25 cellular contexts compared by ENCODE assay signal in the genomic region with DNA sequence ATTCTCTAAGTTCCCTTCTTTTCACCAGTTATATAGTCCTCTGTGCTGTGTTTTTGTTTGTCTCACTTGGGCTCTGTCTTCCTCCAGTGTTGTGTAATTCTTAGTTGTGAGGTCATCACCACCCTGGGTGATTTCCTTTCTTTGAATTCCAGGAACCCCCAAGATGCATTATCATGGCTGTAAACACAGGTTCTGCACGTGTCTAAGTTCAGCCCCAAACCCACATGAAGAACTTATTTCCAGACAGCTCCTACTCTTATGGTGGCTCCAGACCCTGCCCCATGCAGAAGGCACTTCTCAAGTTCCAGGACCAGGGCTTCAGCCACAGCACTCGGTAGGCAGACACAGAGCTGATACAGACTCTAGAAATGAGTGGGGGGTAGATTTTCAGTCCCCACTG.
DNase-seq lines count a peak whose midpoint lies in the region; ATAC-seq, FAIRE-seq and TF ChIP-seq lines count a peak whose summit lies in the region.
"Had no signal": no experiment of that assay in that cellular context is flagged by ENCODE, and none has a peak within 500 bp of the region (broad histone marks: within the 10 kb centered on the region; RNA-seq: fewer than 3 reads in every experiment).

No MANE protein-coding gene starts in this region.

- WGBS in small intestine, 3 donors, result 43 to 59% (median 44%) methylated on average over 2 of the region's 2 CpGs

- H3K27me3 Mint-ChIP-seq in activated CD4-positive, alpha-beta T cell treated with anti-CD3 and anti-CD28 coated beads for 36 hours, result no peaks in the 10 kb centered on the region
- no peaks in the 10 kb centered on the region for H3K27me3 Mint-ChIP-seq in CD8-positive, alpha-beta T cell (ENCODE audit: low read depth)
- peaks cover 0 to 2% of the 10 kb centered on the region in 2 donors for H3K27me3 Mint-ChIP-seq in T-cell
- H3K27me3 Mint-ChIP-seq in endothelial cell (ENCODE audit: unreplicated experiment), result peaks cover 6% of the 10 kb centered on the region
- H3K27me3 Mint-ChIP-seq in glutamatergic neuron (ENCODE audit: unreplicated experiment), result peaks cover 5% of the 10 kb centered on the region
- H3K27me3 Mint-ChIP-seq: dendritic cell treated with granulocyte-macrophage colony-stimulating factor and Interleukin-4, amounts not matched to agents 40 ng/mL and 50 ng/mL, for 4 days had no signal

- intact Hi-C loops in activated CD4-positive, alpha-beta T cell treated with anti-CD3 and anti-CD28 coated beads for 36 hours (cut with DNase I, micrococcal nuclease), result no loop called here
- intact Hi-C loops in CD8-positive, alpha-beta T cell (cut with DNase I, micrococcal nuclease), result no loop called here

- no peaks in the 10 kb centered on the region for H3K36me3 Mint-ChIP-seq in activated CD4-positive, alpha-beta T cell treated with anti-CD3 and anti-CD28 coated beads for 36 hours (ENCODE audit: low read depth)
- no peaks in the 10 kb centered on the region for H3K36me3 Mint-ChIP-seq in CD8-positive, alpha-beta T cell
- no peaks in the 10 kb centered on the region for H3K36me3 Mint-ChIP-seq in T-cell
- H3K36me3 Mint-ChIP-seq in endothelial cell (ENCODE audit: low read depth, unreplicated experiment), result no peaks in the 10 kb centered on the region
- H3K36me3 Mint-ChIP-seq in glutamatergic neuron (ENCODE audit: unreplicated experiment), result no peaks in the 10 kb centered on the region
- H3K36me3 Mint-ChIP-seq: immature natural killer cell had no signal

- POLR2A ChIA-PET in activated CD4-positive, alpha-beta T cell treated with anti-CD3 and anti-CD28 coated beads for 36 hours (lab: Charles Lee), result no interaction called here
- POLR2A ChIA-PET in CD8-positive, alpha-beta T cell (lab: Charles Lee), result no interaction called here
- POLR2A ChIA-PET in T-cell (lab: Charles Lee), result no interaction called here

- peaks cover 11% of the 10 kb centered on the region for H3K4me1 ChIP-seq in CD8-positive, alpha-beta T cell (ENCODE audit: insufficient read depth, low read length)
- no peaks in the 10 kb centered on the region for H3K4me1 ChIP-seq in small intestine (ENCODE audit: control insufficient read depth in 2 of 2, insufficient read depth in 1 of 2, low read depth in 1 of 2, low read length in 1 of 2)
- H3K4me1 ChIP-seq: BE2C, spleen, upper lobe of right lung had no signal

- peak overlapping the region; percentile 5 for H3K27ac Mint-ChIP-seq in activated CD4-positive, alpha-beta T cell treated with anti-CD3 and anti-CD28 coated beads for 36 hours
- peak overlapping the region; percentile 49 for H3K27ac Mint-ChIP-seq in CD8-positive, alpha-beta T cell
- H3K27ac Mint-ChIP-seq in T-cell, result peak overlapping the region; percentile 11 to 29
- H3K27ac Mint-ChIP-seq in endothelial cell (ENCODE audit: unreplicated experiment), result peak overlapping the region; percentile 28
- no peak overlapping the region for H3K27ac Mint-ChIP-seq in glutamatergic neuron (ENCODE audit: unreplicated experiment)
- H3K27ac Mint-ChIP-seq: dendritic cell treated with granulocyte-macrophage colony-stimulating factor and Interleukin-4, amounts not matched to agents 40 ng/mL and 50 ng/mL, for 4 days had no signal

- peak; percentile 70 for ATAC-seq in activated CD4-positive, alpha-beta T cell treated with anti-CD3 and anti-CD28 coated beads for 36 hours
- peak; percentile 51 for ATAC-seq in CD8-positive, alpha-beta T cell
- peak; percentile 34 to 94 (median 53) for ATAC-seq in T-cell (replicated peaks in 1 of 4)
- ATAC-seq: HCT116, heart right ventricle, left ventricle myocardium superior, upper lobe of right lung had no signal

- CTCF ChIA-PET in activated CD4-positive, alpha-beta T cell treated with anti-CD3 and anti-CD28 coated beads for 36 hours (lab: Charles Lee), result no interaction called here
- CTCF ChIA-PET in CD8-positive, alpha-beta T cell (lab: Charles Lee), result no interaction called here
- CTCF ChIA-PET in T-cell (lab: Charles Lee), result no interaction called here

- H3K4me3 ChIP-seq in CD8-positive, alpha-beta T cell (ENCODE audit: low read depth, low read length), result no peak overlapping the region
- no peak overlapping the region for H3K4me3 ChIP-seq in small intestine (ENCODE audit: low read depth in 1 of 2, low read length in 2 of 2)
- H3K4me3 ChIP-seq: heart right ventricle, spleen, upper lobe of right lung had no signal

- peak; percentile 8 for DNase-seq in activated CD4-positive, alpha-beta T cell treated with anti-CD3 and anti-CD28 coated beads for 36 hours
- no peak for DNase-seq in activated CD4-positive, alpha-beta T cell treated with anti-CD3 and anti-CD28 coated beads, Interleukin-2, amount 50 U/mL, for 4 hours
- no peak for DNase-seq in CD8-positive, alpha-beta T cell
- DNase-seq in T-cell (peak in 5 of 34 experiments; percentile 0 to 4 (median 2)), endothelial cell (ENCODE audit: low spot score) (no peak), small intestine (no peak), hypothalamus (lab: John Stamatoyannopoulos, UW) (no peak), glutamatergic neuron (no peak)
- DNase-seq: activated CD4-positive, alpha-beta T cell treated with anti-CD3 and anti-CD28 coated beads for 48 hours; activated T-cell treated with anti-CD3 and anti-CD28 coated beads, Interleukin-2, amount 50 U/mL, for 1 hour; BE2C; heart right ventricle; immature natural killer cell; left ventricle myocardium superior; NCI-H1417 treated with DMSO at 0.1 percent for 48 hours; NCI-H2171; NCI-H526; spleen; stimulated activated CD4-positive, alpha-beta T cell treated with anti-CD3 and anti-CD28 coated beads, Interleukin-4, amount 100 ng/mL, for 4 hours; upper lobe of right lung had no signal

- H3K4me1 Mint-ChIP-seq in activated CD4-positive, alpha-beta T cell treated with anti-CD3 and anti-CD28 coated beads for 36 hours, result peaks cover 18% of the 10 kb centered on the region
- peaks cover 26% of the 10 kb centered on the region for H3K4me1 Mint-ChIP-seq in CD8-positive, alpha-beta T cell (ENCODE audit: low read depth)
- H3K4me1 Mint-ChIP-seq in T-cell (peaks cover 19 to 51% (median 22%) of the 10 kb centered on the region in 3 donors), endothelial cell (ENCODE audit: unreplicated experiment) (peaks cover 4% of the 10 kb centered on the region), glutamatergic neuron (ENCODE audit: low read depth, unreplicated experiment) (no peaks in the 10 kb centered on the region)

- H3K36me3 ChIP-seq in CD8-positive, alpha-beta T cell (ENCODE audit: insufficient read depth, low read length), result no peaks in the 10 kb centered on the region
- no peaks in the 10 kb centered on the region for H3K36me3 ChIP-seq in small intestine (ENCODE audit: control insufficient read depth in 2 of 2, insufficient read depth in 2 of 2, low read length in 2 of 2)
- H3K36me3 ChIP-seq: BE2C, heart right ventricle, spleen, upper lobe of right lung had no signal

- no peaks in the 10 kb centered on the region for H3K27me3 ChIP-seq in CD8-positive, alpha-beta T cell (ENCODE audit: insufficient read depth, low read length)
- no peaks in the 10 kb centered on the region for H3K27me3 ChIP-seq in small intestine (ENCODE audit: control insufficient read depth in 2 of 2, insufficient read depth in 2 of 2, low read length in 2 of 2)
- H3K27me3 ChIP-seq: BE2C, spleen had no signal

- no peak overlapping the region for H3K4me3 Mint-ChIP-seq in activated CD4-positive, alpha-beta T cell treated with anti-CD3 and anti-CD28 coated beads for 36 hours
- H3K4me3 Mint-ChIP-seq in CD8-positive, alpha-beta T cell, result no peak overlapping the region
- H3K4me3 Mint-ChIP-seq in T-cell, result no peak overlapping the region
- H3K4me3 Mint-ChIP-seq in endothelial cell (ENCODE audit: unreplicated experiment), result no peak overlapping the region
- no peak overlapping the region for H3K4me3 Mint-ChIP-seq in glutamatergic neuron (ENCODE audit: unreplicated experiment)
- H3K4me3 Mint-ChIP-seq: dendritic cell treated with granulocyte-macrophage colony-stimulating factor and Interleukin-4, amounts not matched to agents 40 ng/mL and 50 ng/mL, for 4 days; immature natural killer cell had no signal

- no peaks in the 10 kb centered on the region for H3K9me3 ChIP-seq in CD8-positive, alpha-beta T cell (ENCODE audit: low read length)
- H3K9me3 ChIP-seq in small intestine (ENCODE audit: control insufficient read depth, low read depth), result no peaks in the 10 kb centered on the region
- H3K9me3 ChIP-seq: BE2C, heart right ventricle, spleen, upper lobe of right lung had no signal

- FAIRE-seq in small intestine (lab: Jason Lieb, UNC), result no peak
- FAIRE-seq: endothelial cell of umbilical vein, GM18507, TTC549 had no signal

- H3K9me3 Mint-ChIP-seq in activated CD4-positive, alpha-beta T cell treated with anti-CD3 and anti-CD28 coated beads for 36 hours (ENCODE audit: low read depth), result no peaks in the 10 kb centered on the region
- H3K9me3 Mint-ChIP-seq in CD8-positive, alpha-beta T cell, result no peaks in the 10 kb centered on the region
- H3K9me3 Mint-ChIP-seq in T-cell (no peaks in the 10 kb centered on the region), endothelial cell (ENCODE audit: unreplicated experiment) (no peaks in the 10 kb centered on the region), glutamatergic neuron (ENCODE audit: unreplicated experiment) (peaks cover 3% of the 10 kb centered on the region)
- H3K9me3 Mint-ChIP-seq: dendritic cell treated with granulocyte-macrophage colony-stimulating factor and Interleukin-4, amounts not matched to agents 40 ng/mL and 50 ng/mL, for 4 days; immature natural killer cell had no signal

- no peak overlapping the region for H3K27ac ChIP-seq in CD8-positive, alpha-beta T cell (ENCODE audit: low read depth, low read length)
- no peak overlapping the region for H3K27ac ChIP-seq in small intestine (ENCODE audit: low read depth in 1 of 2, low read length in 1 of 2)
- H3K27ac ChIP-seq: heart right ventricle, spleen, upper lobe of right lung had no signal

- TF ChIP-seq CTCF in CD8-positive, alpha-beta T cell (IDR thresholded peaks at IDR 0.05), result no peak
- TF ChIP-seq CTCF in endothelial cell (IDR thresholded peaks at IDR 0.05; ENCODE audit: unreplicated experiment) (no peak), glutamatergic neuron (IDR thresholded peaks at IDR 0.05; ENCODE audit: partially characterized antibody, unreplicated experiment) (no peak)
